ENCODE assay signal across 23 cellular contexts in genomic region chr15:25715536-25716413, GRCh38.
"Had no signal": no experiment of that assay in that cellular context is flagged by ENCODE, and none has a peak within 500 bp of the region (broad histone marks: within the 10 kb centered on the region; RNA-seq: fewer than 3 reads in every experiment).

No MANE protein-coding gene starts in this region.

- H3K9ac ChIP-seq: neural progenitor cell had no signal

- H3K36me3 Mint-ChIP-seq: naive B cell, neural progenitor cell had no signal

- H3K4me3 Mint-ChIP-seq: activated CD4-positive, alpha-beta T cell treated with anti-CD3 and anti-CD28 coated beads, Interleukin-2, amount 10 ng/mL, durations not matched to agents 7 days and 5 days; activated CD8-positive, alpha-beta memory T cell treated with anti-CD3 and anti-CD28 coated beads, Interleukin-2, amount 10 ng/mL, durations not matched to agents 7 days and 5 days; activated CD8-positive, alpha-beta T cell treated with anti-CD3 and anti-CD28 coated beads for 36 hours; neural progenitor cell; stimulated activated naive CD8-positive, alpha-beta T cell treated with anti-CD3 and anti-CD28 coated beads, Interleukin-15, Interleukin-2, amounts not matched to agents 100 ng/mL and 50 ng/mL, for 24 hours; T-cell; T-helper 2 cell treated with Interferon-gamma antibody and Interleukin-4, amounts not matched to agents 5 μg/mL and 100 μg/mL, for 36 hours had no signal

- H3K36me3 ChIP-seq: breast epithelium, neural progenitor cell, prostate gland, uterus had no signal

- H3K27me3 ChIP-seq: breast epithelium, neural progenitor cell, tibial nerve, uterus had no signal

- H3K9me3 ChIP-seq: breast epithelium, lower lobe of right lung, prostate gland, tibial nerve, uterus had no signal

- H3K4me3 ChIP-seq: breast epithelium, lower lobe of right lung, neural progenitor cell, prostate gland, tibial nerve, uterus had no signal

- DNase-seq: activated CD4-positive, alpha-beta T cell treated with anti-CD3 and anti-CD28 coated beads, Interleukin-2, amount 10 ng/mL, durations not matched to agents 7 days and 5 days; activated CD4-positive, CD25-positive, alpha-beta regulatory T cell treated with anti-CD3 and anti-CD28 coated beads, Interleukin-2, amount 50 U/mL, for 72 hours; activated CD8-positive, alpha-beta memory T cell treated with anti-CD3 and anti-CD28 coated beads, Interleukin-2, amount 10 ng/mL, durations not matched to agents 7 days and 5 days; activated CD8-positive, alpha-beta T cell treated with anti-CD3 and anti-CD28 coated beads for 36 hours; activated T-cell treated with anti-CD3 and anti-CD28 coated beads for 4 hours; cortex of kidney; left colon; lower lobe of right lung; mesendoderm; naive B cell; stimulated activated CD4-positive, alpha-beta T cell treated with anti-CD3 and anti-CD28 coated beads, Interleukin-12 subunit alpha, Interleukin-12 subunit beta, amount 100 ng/mL, for 4 hours; stimulated activated CD4-positive, alpha-beta T cell treated with anti-CD3 and anti-CD28 coated beads, Interleukin-4, amount 100 ng/mL, for 4 hours; substantia nigra; T-cell; uterus had no signal

- H3K27me3 Mint-ChIP-seq: activated CD4-positive, alpha-beta T cell treated with anti-CD3 and anti-CD28 coated beads, Interleukin-2, amount 10 ng/mL, durations not matched to agents 7 days and 5 days; activated CD8-positive, alpha-beta memory T cell treated with anti-CD3 and anti-CD28 coated beads, Interleukin-2, amount 10 ng/mL, durations not matched to agents 7 days and 5 days; activated CD8-positive, alpha-beta T cell treated with anti-CD3 and anti-CD28 coated beads for 36 hours; stimulated activated naive CD8-positive, alpha-beta T cell treated with anti-CD3 and anti-CD28 coated beads, Interleukin-15, Interleukin-2, amounts not matched to agents 100 ng/mL and 50 ng/mL, for 24 hours; T-cell had no signal

- H3K4me1 Mint-ChIP-seq: activated CD4-positive, alpha-beta T cell treated with anti-CD3 and anti-CD28 coated beads, Interleukin-2, amount 10 ng/mL, durations not matched to agents 7 days and 5 days; activated CD8-positive, alpha-beta memory T cell treated with anti-CD3 and anti-CD28 coated beads, Interleukin-2, amount 10 ng/mL, durations not matched to agents 7 days and 5 days; T-cell had no signal

- H3K4me2 ChIP-seq: neural progenitor cell had no signal

- H3K4me1 ChIP-seq: breast epithelium, lower lobe of right lung, prostate gland, tibial nerve, uterus had no signal

- ATAC-seq: activated CD8-positive, alpha-beta memory T cell treated with anti-CD3 and anti-CD28 coated beads, Interleukin-2, amount 10 ng/mL, durations not matched to agents 7 days and 5 days; activated CD8-positive, alpha-beta T cell treated with anti-CD3 and anti-CD28 coated beads for 36 hours; activated naive CD4-positive, alpha-beta T cell treated with anti-CD3 and anti-CD28 coated beads, Interleukin-2, amount 50 U/mL, for 72 hours; left colon; lower lobe of right lung; T-cell had no signal

- H3K9me3 Mint-ChIP-seq: activated CD4-positive, alpha-beta T cell treated with anti-CD3 and anti-CD28 coated beads, Interleukin-2, amount 10 ng/mL, durations not matched to agents 7 days and 5 days; activated CD8-positive, alpha-beta T cell treated with anti-CD3 and anti-CD28 coated beads for 36 hours; activated naive CD4-positive, alpha-beta T cell treated with anti-CD3 and anti-CD28 coated beads, Interleukin-2, amount 50 U/mL, for 72 hours; naive B cell; neural progenitor cell; stimulated activated naive CD8-positive, alpha-beta T cell treated with anti-CD3 and anti-CD28 coated beads, Interleukin-15, Interleukin-2, amounts not matched to agents 100 ng/mL and 50 ng/mL, for 24 hours; T-cell; T-helper 2 cell treated with Interferon-gamma antibody and Interleukin-4, amounts not matched to agents 5 μg/mL and 100 μg/mL, for 36 hours had no signal

- H3K27ac Mint-ChIP-seq: activated CD4-positive, alpha-beta T cell treated with anti-CD3 and anti-CD28 coated beads, Interleukin-2, amount 10 ng/mL, durations not matched to agents 7 days and 5 days; activated CD8-positive, alpha-beta memory T cell treated with anti-CD3 and anti-CD28 coated beads, Interleukin-2, amount 10 ng/mL, durations not matched to agents 7 days and 5 days; activated CD8-positive, alpha-beta T cell treated with anti-CD3 and anti-CD28 coated beads for 36 hours; activated naive CD4-positive, alpha-beta T cell treated with anti-CD3 and anti-CD28 coated beads, Interleukin-2, amount 50 U/mL, for 72 hours; naive B cell; neural progenitor cell; stimulated activated naive CD8-positive, alpha-beta T cell treated with anti-CD3 and anti-CD28 coated beads, Interleukin-15, Interleukin-2, amounts not matched to agents 100 ng/mL and 50 ng/mL, for 24 hours; T-cell; T-helper 2 cell treated with Interferon-gamma antibody and Interleukin-4, amounts not matched to agents 5 μg/mL and 100 μg/mL, for 36 hours had no signal

- H3K27ac ChIP-seq: breast epithelium, lower lobe of right lung, neural progenitor cell, prostate gland, tibial nerve, uterus, VCaP had no signal

- H2AFZ ChIP-seq: neural progenitor cell had no signal
